8 cellular contexts compared by ENCODE assay signal in the genomic region with DNA sequence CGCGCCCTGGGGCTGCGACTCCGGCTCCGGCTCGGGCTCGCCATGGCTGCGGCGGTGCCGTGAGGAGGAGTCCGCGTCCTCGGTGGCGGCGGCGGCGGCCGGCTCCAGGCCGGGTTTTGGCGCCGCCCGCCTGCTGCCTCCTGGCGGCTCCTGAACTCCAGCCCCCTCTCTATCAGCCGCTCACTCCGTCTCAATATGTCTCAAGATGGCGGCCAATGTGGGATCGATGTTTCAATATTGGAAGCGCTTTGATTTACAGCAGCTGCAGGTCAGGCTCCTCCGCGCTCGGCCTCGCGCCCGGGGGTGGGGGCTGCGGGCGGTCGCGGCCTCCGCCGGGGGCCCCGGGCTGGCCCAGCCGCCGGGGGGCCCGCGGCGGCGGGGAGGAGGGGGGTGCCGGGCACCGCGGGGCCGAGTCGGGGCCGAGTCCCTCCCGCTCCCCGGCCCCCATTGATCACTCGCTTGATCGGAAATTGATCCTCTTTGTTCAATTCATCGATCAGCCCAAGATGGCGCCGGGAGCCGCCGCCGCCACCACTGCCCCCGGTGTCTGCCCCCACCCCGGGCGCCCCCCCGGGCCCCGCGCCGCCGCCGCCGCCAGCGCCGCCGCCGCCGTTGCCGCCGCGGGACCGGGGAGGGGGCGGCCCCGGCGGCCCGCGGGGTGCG. TPM values are rescaled to one million over a fixed set of nuclear protein-coding genes. Genes with fewer than 3 reads are reported as not detected.
DNase-seq lines count a peak whose midpoint lies in the region; ATAC-seq and TF ChIP-seq lines count a peak whose summit lies in the region.

No MANE protein-coding gene starts in this region.

- TF ChIP-seq CTCF in Peyer's patch (IDR thresholded peaks at IDR 0.05), result peak in 3 of 6 experiments; percentile 37 to 51 (median 50)
- TF ChIP-seq CTCF in fibroblast of the aortic adventitia (IDR thresholded peaks at IDR 0.05; ENCODE audit: insufficient read depth, low read length), result peak; percentile 3
- peak; percentile 22 for TF ChIP-seq CTCF in neural cell (IDR thresholded peaks at IDR 0.05; ENCODE audit: poor library complexity, severe bottlenecking)
- peak in 1 of 7 experiments; percentile 26 for TF ChIP-seq CTCF in stomach (IDR thresholded peaks at IDR 0.05)

- WGBS in stomach, 5 donors, result 0 to 3% (median 1%) methylated on average over 4 to 81 of the region's 88 CpGs

- intact Hi-C loops in stomach (cut with DNase I; ENCODE audit: low total_unique reads), result no loop called here

- TF ChIP-seq RAD21 in neural cell (conservative IDR thresholded peaks at IDR 0.05), result no peak

- H3K4me1 ChIP-seq in Peyer's patch, result peaks cover 0 to 6% (median 0%) of the 10 kb centered on the region in 4 donors
- peaks cover 18 to 50% (median 33%) of the 10 kb centered on the region in 4 donors for H3K4me1 ChIP-seq in stomach

- H3K27ac ChIP-seq in Peyer's patch, result peak overlapping the region in 3 of 4 donors; percentile 66 to 81 (median 78)
- H3K27ac ChIP-seq in neural cell (ENCODE audit: low read length), result peak overlapping the region; percentile 42
- peak overlapping the region; percentile 82 to 93 (median 85) for H3K27ac ChIP-seq in stomach

- peak overlapping the region; percentile 68 to 87 (median 71) for H3K4me3 ChIP-seq in Peyer's patch
- peak overlapping the region; percentile 73 for H3K4me3 ChIP-seq in fibroblast of the aortic adventitia (ENCODE audit: low read depth, low read length)
- peak overlapping the region; percentile 60 for H3K4me3 ChIP-seq in neural cell (ENCODE audit: low read length)
- peak overlapping the region; percentile 80 to 95 (median 90) for H3K4me3 ChIP-seq in stomach

- DNase-seq in COR-L47 (lab: John Stamatoyannopoulos, UW), result peak; percentile 74
- peak; percentile 94 for DNase-seq in HuH-7.5 (ENCODE audit: low spot score)
- DNase-seq in Peyer's patch, result peak; percentile 67 to 86 (median 84)
- peak; percentile 31 to 60 for DNase-seq in activated T-helper 1 cell treated with anti-CD3 and anti-CD28 coated beads, Interleukin-2, amount 50 U/mL, for 16 hours (ENCODE audit: low read depth in 1 of 2, low spot score in 1 of 2)
- peak; percentile 80 for DNase-seq in fibroblast of the aortic adventitia (ENCODE audit: low read depth)
- DNase-seq in stomach, result peak; percentile 79

- no peak overlapping the region for H3K4me2 ChIP-seq in neural cell (ENCODE audit: low read length)

- TF ChIP-seq POLR2A in Peyer's patch (IDR thresholded peaks at IDR 0.05), result no peak
- TF ChIP-seq POLR2A in stomach (IDR thresholded peaks at IDR 0.05), result no peak

- H3K79me2 ChIP-seq in neural cell (replicated peaks; ENCODE audit: insufficient read depth, low read length), result peaks cover 34% of the 10 kb centered on the region

- H3K36me3 ChIP-seq in Peyer's patch (no peaks in the 10 kb centered on the region), neural cell (ENCODE audit: insufficient read depth, low read length) (no peaks in the 10 kb centered on the region), stomach (no peaks in the 10 kb centered on the region)

- H4K20me1 ChIP-seq in neural cell (ENCODE audit: insufficient read depth), result peaks cover 18% of the 10 kb centered on the region

- H3K9ac ChIP-seq in neural cell (ENCODE audit: low read length), result peak overlapping the region; percentile 68

- peak; percentile 51 for ATAC-seq in GM21381 (IDR thresholded peaks at IDR 0.05; ENCODE audit: unreplicated experiment)

- H3F3A ChIP-seq in neural cell (ENCODE audit: insufficient read depth, low read length, poor library complexity, severe bottlenecking), result no peaks in the 10 kb centered on the region

- TF ChIP-seq EP300 in neural cell (conservative IDR thresholded peaks at IDR 0.05; ENCODE audit: poor library complexity, severe bottlenecking) (no peak), stomach (IDR thresholded peaks at IDR 0.05) (no peak)

- no peak overlapping the region for H2AFZ ChIP-seq in neural cell (ENCODE audit: low read depth, low read length)

- H3K27me3 ChIP-seq in Peyer's patch, result no peaks in the 10 kb centered on the region
- peaks cover 37% of the 10 kb centered on the region for H3K27me3 ChIP-seq in neural cell (ENCODE audit: insufficient read depth, low read depth, low read length)
- H3K27me3 ChIP-seq in stomach, result no peaks in the 10 kb centered on the region

- H3K9me2 ChIP-seq in neural cell (ENCODE audit: insufficient read depth, low read length), result no peaks in the 10 kb centered on the region

- no peaks in the 10 kb centered on the region for H3K9me3 ChIP-seq in Peyer's patch
- H3K9me3 ChIP-seq in neural cell (ENCODE audit: low read length), result no peaks in the 10 kb centered on the region
- H3K9me3 ChIP-seq in stomach, result no peaks in the 10 kb centered on the region

TF ChIP-seq in neural cell, 6 proteins besides CTCF, POLR2A, EP300 and RAD21:
- TF ChIP-seq SMC3 (conservative IDR thresholded peaks at IDR 0.05; ENCODE audit: poor library complexity), result no peak
- peak; percentile 56 for TF ChIP-seq POLR2AphosphoS5 (IDR thresholded peaks at IDR 0.05)
- TF ChIP-seq TAF1 (IDR thresholded peaks at IDR 0.05; ENCODE audit: low read depth), result peak; percentile 35
TF ChIP-seq in neural cell: peak in this region for 2.

RNA-seq across cellular contexts. Expression of gene CUX1, which starts 1.5 kb away (rescaled TPM):
- total RNA-seq in Peyer's patch (100 to 1,000 TPM in 3 of 4 donors, 10 to 100 TPM in 1; 64.1 to 142 (median 111) TPM), fibroblast of the aortic adventitia (ENCODE audit: low replicate concordance) (36.1 and 44.2 TPM in 2 replicates), stomach (100 to 1,000 TPM in 2 of 5 donors, 10 to 100 TPM in 3; 44.3 to 201 (median 70.1) TPM)
- polyA plus RNA-seq in neural cell (25.2 and 26.6 TPM in 2 replicates), stomach (10 to 100 TPM; 24.7 to 39.6 (median 33.8) TPM)
- polyA minus RNA-seq in neural cell, result 71.1 and 84.6 TPM in 2 replicates

Comparison
In these comparisons a context has a peak if more than half of its experiments do, and no peak if none do; other contexts are left out.
1. Peak in every context shown above with its lines: DNase-seq, ATAC-seq, H3K4me3 ChIP-seq and H3K27ac ChIP-seq.